In genomic region chr18:79573921-79574491, GRCh38 we compare ENCODE assay signal across 21 cellular contexts.
DNase-seq lines count a peak whose midpoint lies in the region; ATAC-seq, FAIRE-seq and TF ChIP-seq lines count a peak whose summit lies in the region.
"Had no signal": no experiment of that assay in that cellular context is flagged by ENCODE, and none has a peak within 500 bp of the region (broad histone marks: within the 10 kb centered on the region; RNA-seq: fewer than 3 reads in every experiment).

No MANE protein-coding gene starts in this region.

- no peak overlapping the region for H3K4me3 Mint-ChIP-seq in activated T-cell treated with anti-CD3 and anti-CD28 coated beads, Interleukin-2, amount 50 U/mL, for 24 hours
- H3K4me3 Mint-ChIP-seq: CD4-positive, alpha-beta T cell; stimulated activated effector memory CD8-positive, alpha-beta T cell treated with anti-CD3 and anti-CD28 coated beads, Interleukin-12 subunit alpha, Interleukin-12 subunit beta, amount 100 ng/mL, for 72 hours had no signal

- H3K4me1 ChIP-seq in right atrium auricular region = peaks cover 0 to 39% of the 10 kb centered on the region in 2 donors
- peaks cover 5% of the 10 kb centered on the region for H3K4me1 ChIP-seq in mucosa of descending colon (ENCODE audit: low read depth)
- H3K4me1 ChIP-seq in upper lobe of left lung = peaks cover 9 to 20% (median 12%) of the 10 kb centered on the region in 4 donors

- peaks cover 0 to 22% of the 10 kb centered on the region in 2 donors for H3K9me3 ChIP-seq in right atrium auricular region
- H3K9me3 ChIP-seq in mucosa of descending colon = peaks cover 15% of the 10 kb centered on the region
- H3K9me3 ChIP-seq in upper lobe of left lung = peaks cover 8 to 29% (median 15%) of the 10 kb centered on the region in 4 donors
- H3K9me3 ChIP-seq: neutrophil, testis had no signal

- ATAC-seq in mucosa of descending colon (no peak), upper lobe of left lung (ENCODE audit: low FRiP score in 2 of 2) (no peak)
- ATAC-seq: left colon; stimulated activated effector memory CD8-positive, alpha-beta T cell treated with anti-CD3 and anti-CD28 coated beads, Interleukin-12 subunit alpha, Interleukin-12 subunit beta, amount 100 ng/mL, for 72 hours had no signal

- FAIRE-seq in GM12891 (lab: Jason Lieb, UNC) = no peak
- FAIRE-seq: astrocyte had no signal

- H3K4me1 Mint-ChIP-seq in activated T-cell treated with anti-CD3 and anti-CD28 coated beads, Interleukin-2, amount 50 U/mL, for 24 hours (ENCODE audit: low read depth) = peaks cover 20% of the 10 kb centered on the region
- H3K4me1 Mint-ChIP-seq: stimulated activated effector memory CD8-positive, alpha-beta T cell treated with anti-CD3 and anti-CD28 coated beads, Interleukin-12 subunit alpha, Interleukin-12 subunit beta, amount 100 ng/mL, for 72 hours had no signal

- H3K27ac Mint-ChIP-seq in activated T-cell treated with anti-CD3 and anti-CD28 coated beads, Interleukin-2, amount 50 U/mL, for 24 hours = no peak overlapping the region
- H3K27ac Mint-ChIP-seq: CD4-positive, alpha-beta T cell; stimulated activated effector memory CD8-positive, alpha-beta T cell treated with anti-CD3 and anti-CD28 coated beads, Interleukin-12 subunit alpha, Interleukin-12 subunit beta, amount 100 ng/mL, for 72 hours; T-cell had no signal

- TF ChIP-seq POLR2A in upper lobe of left lung (IDR thresholded peaks at IDR 0.05) (no peak), GM12891 (IDR thresholded peaks at IDR 0.05; ENCODE audit: low read depth, low read length) (no peak)

- peak; percentile 72 for DNase-seq in cardiac septum (ENCODE audit: low spot score)
- DNase-seq in right atrium auricular region (ENCODE audit: low spot score) = no peak
- peak; percentile 59 for DNase-seq in coronary artery (ENCODE audit: low spot score)
- DNase-seq in mucosa of descending colon = peak in 2 of 3 donors; percentile 12 to 37
- peak; percentile 7 to 74 for DNase-seq in upper lobe of left lung
- no peak for DNase-seq in GM03348 (ENCODE audit: low spot score)
- no peak for DNase-seq in activated T-cell treated with anti-CD3 and anti-CD28 coated beads, Interleukin-2, amount 50 U/mL, for 24 hours
- DNase-seq in GM12891 (ENCODE audit: insufficient read length, low spot score) = no peak
- DNase-seq: activated naive CD4-positive, alpha-beta T cell; DMS153; GDM1; NCI-H1694; SIG-M5; testis had no signal

- TF ChIP-seq EP300 in upper lobe of left lung (IDR thresholded peaks at IDR 0.05) = no peak

- peaks cover 2% of the 10 kb centered on the region for H3K27me3 Mint-ChIP-seq in activated T-cell treated with anti-CD3 and anti-CD28 coated beads, Interleukin-2, amount 50 U/mL, for 24 hours
- H3K27me3 Mint-ChIP-seq: CD4-positive, alpha-beta T cell; T-cell had no signal

- H3K36me3 ChIP-seq in right atrium auricular region (no peaks in the 10 kb centered on the region), mucosa of descending colon (ENCODE audit: low read depth) (no peaks in the 10 kb centered on the region), upper lobe of left lung (no peaks in the 10 kb centered on the region)
- H3K36me3 ChIP-seq: neutrophil had no signal

- peaks cover 7% of the 10 kb centered on the region for H3K36me3 Mint-ChIP-seq in activated T-cell treated with anti-CD3 and anti-CD28 coated beads, Interleukin-2, amount 50 U/mL, for 24 hours (ENCODE audit: low read depth)
- H3K36me3 Mint-ChIP-seq: stimulated activated effector memory CD8-positive, alpha-beta T cell treated with anti-CD3 and anti-CD28 coated beads, Interleukin-12 subunit alpha, Interleukin-12 subunit beta, amount 100 ng/mL, for 72 hours; T-cell had no signal

- intact Hi-C loops in cardiac septum (cut with DNase I) = no loop called here
- intact Hi-C loops in mucosa of descending colon (cut with DNase I, micrococcal nuclease) = no loop called here

- H3K27ac ChIP-seq in right atrium auricular region = no peak overlapping the region
- no peak overlapping the region for H3K27ac ChIP-seq in coronary artery
- H3K27ac ChIP-seq in upper lobe of left lung = no peak overlapping the region
- H3K27ac ChIP-seq: KMS-11, neutrophil, testis had no signal

- H3K4me3 ChIP-seq in right atrium auricular region (no peak overlapping the region), coronary artery (no peak overlapping the region), mucosa of descending colon (no peak overlapping the region), upper lobe of left lung (no peak overlapping the region)
- H3K4me3 ChIP-seq: testis had no signal

- H3K27me3 ChIP-seq in right atrium auricular region (no peaks in the 10 kb centered on the region), upper lobe of left lung (no peaks in the 10 kb centered on the region)
- H3K27me3 ChIP-seq: neutrophil, testis had no signal

- WGBS in upper lobe of left lung, 2 donors = 89 to 95% methylated on average over 8 to 24 of the region's 24 CpGs

- no peak for TF ChIP-seq CTCF in right atrium auricular region (IDR thresholded peaks at IDR 0.05)
- no peak for TF ChIP-seq CTCF in coronary artery (IDR thresholded peaks at IDR 0.05)
- TF ChIP-seq CTCF in mucosa of descending colon (IDR thresholded peaks at IDR 0.05) = no peak
- no peak for TF ChIP-seq CTCF in upper lobe of left lung (IDR thresholded peaks at IDR 0.05)

- peaks cover 16% of the 10 kb centered on the region for H3K9me3 Mint-ChIP-seq in activated T-cell treated with anti-CD3 and anti-CD28 coated beads, Interleukin-2, amount 50 U/mL, for 24 hours

TF ChIP-seq in GM12891, 5 proteins besides CTCF, POLR2A, EP300 and RAD21:
- TF ChIP-seq POU2F2 (IDR thresholded peaks at IDR 0.05; ENCODE audit: low read depth, low read length) (no peak), SPI1 (IDR thresholded peaks at IDR 0.05; ENCODE audit: low read depth, low read length) (no peak), POLR2AphosphoS5 (IDR thresholded peaks at IDR 0.05; ENCODE audit: low read depth, low read length) (no peak), TAF1 (IDR thresholded peaks at IDR 0.05; ENCODE audit: low read depth, low read length) (no peak), PAX5 (IDR thresholded peaks at IDR 0.05; ENCODE audit: insufficient read depth, low read length, severe bottlenecking) (no peak)
TF ChIP-seq in GM12891: peak in this region for 0.

Comparison
In these comparisons a context has a peak if more than half of its experiments do, and no peak if none do; other contexts are left out.
1. DNase-seq: peak in cardiac septum (single experiment), coronary artery (single experiment), mucosa of descending colon (2 of 3) and upper lobe of left lung (2 of 2); none in right atrium auricular region (single experiment), GM03348 (single experiment), activated T-cell treated with anti-CD3 and anti-CD28 coated beads, Interleukin-2, amount 50 U/mL, for 24 hours (single experiment) and GM12891 (single experiment).